ENCODE assay signal across 9 cellular contexts in genomic region chr3:168511428-168512014, GRCh38.
DNase-seq lines count a peak whose midpoint lies in the region; ATAC-seq and TF ChIP-seq lines count a peak whose summit lies in the region.
"Had no signal": no experiment of that assay in that cellular context is flagged by ENCODE, and none has a peak within 500 bp of the region (broad histone marks: within the 10 kb centered on the region; RNA-seq: fewer than 3 reads in every experiment).

No MANE protein-coding gene starts in this region.

- peak overlapping the region in 1 of 3 experiments; percentile 70 for H3K27ac Mint-ChIP-seq in nephron

- TF ChIP-seq CTCF in cardiac fibroblast (IDR thresholded peaks at IDR 0.05; ENCODE audit: low read depth, low read length) (peak; percentile 58), nephron (IDR thresholded peaks at IDR 0.05; ENCODE audit: unreplicated experiment in 3 of 3) (peak; percentile 39 to 67 (median 53))

- no peaks in the 10 kb centered on the region for H3K9me2 ChIP-seq in Karpas-422 (replicated peaks; ENCODE audit: insufficient read depth, low read length)

- DNase-seq in ELR (ENCODE audit: low read depth) (peak; percentile 22), Karpas-422 (peak; percentile 44), cardiac fibroblast (ENCODE audit: low read depth in 2 of 2) (peak; percentile 24 to 47)
- DNase-seq in activated T-cell treated with anti-CD3 and anti-CD28 coated beads, Interleukin-2, amount 50 U/mL, for 1 hour: no peak

- no peaks in the 10 kb centered on the region for H3K27me3 ChIP-seq in Karpas-422 (ENCODE audit: low read length)

- ATAC-seq in GM18858 (IDR thresholded peaks at IDR 0.05; ENCODE audit: unreplicated experiment) (no peak), HG02588 (IDR thresholded peaks at IDR 0.05; ENCODE audit: unreplicated experiment) (no peak), HG02938 (IDR thresholded peaks at IDR 0.05; ENCODE audit: unreplicated experiment) (no peak)

- H3K4me3 ChIP-seq in Karpas-422 (ENCODE audit: low read length) (no peak overlapping the region), cardiac fibroblast (replicated peaks in 1 of 2; ENCODE audit: low read depth in 2 of 2, low read length in 2 of 2) (no peak overlapping the region)
- H3K4me3 ChIP-seq: lung had no signal

- H4K20me1 ChIP-seq in Karpas-422 (ENCODE audit: insufficient read depth, low read depth, low read length): no peaks in the 10 kb centered on the region

- peaks cover 3% of the 10 kb centered on the region for H3K27me3 Mint-ChIP-seq in nephron (ENCODE audit: low read depth)

- H3K4me3 Mint-ChIP-seq in nephron: no peak overlapping the region

- no peaks in the 10 kb centered on the region for H3K9me3 Mint-ChIP-seq in nephron

- H3K4me2 ChIP-seq in Karpas-422 (ENCODE audit: low read depth, low read length, poor library complexity, severe bottlenecking): no peak overlapping the region

- H3K4me1 Mint-ChIP-seq in nephron: no peaks in the 10 kb centered on the region

- no peaks in the 10 kb centered on the region for H3K79me2 ChIP-seq in Karpas-422 (ENCODE audit: low read length)

- H3K9ac ChIP-seq in Karpas-422 (ENCODE audit: low read length): no peak overlapping the region

- H3K36me3 ChIP-seq in Karpas-422 (ENCODE audit: insufficient read depth, low read length): no peaks in the 10 kb centered on the region

- H2AFZ ChIP-seq in Karpas-422 (ENCODE audit: low read length): no peak overlapping the region

- no peak overlapping the region for H3K27ac ChIP-seq in Karpas-422 (ENCODE audit: low read length)

- no peaks in the 10 kb centered on the region for H3K36me3 Mint-ChIP-seq in nephron (ENCODE audit: low read depth)

- no peaks in the 10 kb centered on the region for H3K9me3 ChIP-seq in Karpas-422 (ENCODE audit: low read length)

- no peaks in the 10 kb centered on the region for H3K4me1 ChIP-seq in Karpas-422 (ENCODE audit: low read length)
